1 cellular context compared by ENCODE assay signal in the genomic region with DNA sequence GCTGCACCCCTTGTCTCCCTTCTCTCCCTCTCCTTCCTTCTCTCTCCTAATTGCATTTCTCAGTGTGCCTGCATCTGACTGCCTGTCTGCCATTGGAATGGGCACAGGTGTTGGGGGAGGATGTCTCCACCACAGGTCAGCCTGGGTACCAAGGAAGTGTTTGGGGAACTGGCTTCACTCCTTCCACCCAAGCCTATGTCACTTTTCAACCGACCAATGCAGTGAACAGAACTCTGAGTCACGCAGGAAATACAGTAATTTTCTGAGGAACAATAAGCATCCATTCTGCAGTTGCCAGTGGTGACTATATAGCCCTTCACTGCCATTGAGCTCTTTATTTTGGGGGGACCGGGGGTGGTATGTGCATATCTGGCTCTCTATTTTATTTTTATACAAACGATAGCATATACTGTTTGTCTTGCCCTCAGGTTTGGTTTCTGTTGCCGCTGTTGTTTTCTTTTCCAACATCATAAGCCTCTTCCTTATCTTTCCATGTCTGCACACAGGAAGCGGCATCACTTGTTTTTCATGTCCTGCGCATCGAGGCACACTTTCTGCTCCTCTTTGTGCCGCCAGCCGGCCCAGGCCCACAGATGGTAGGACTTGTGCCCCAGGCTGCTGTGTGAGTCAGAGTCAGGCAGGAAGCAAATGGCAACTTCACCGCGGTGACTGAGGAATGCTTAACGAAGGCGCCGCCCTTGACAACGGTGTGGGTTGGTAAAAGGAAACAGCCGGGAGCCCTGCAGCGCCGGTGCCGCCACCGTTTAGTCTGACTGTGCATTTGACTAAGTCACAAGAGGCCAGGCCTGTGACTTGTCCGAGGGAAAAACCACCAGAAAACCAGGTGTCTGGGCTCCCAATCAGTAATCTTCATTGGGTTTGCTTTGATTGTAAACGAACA.
TF ChIP-seq lines count a peak whose summit lies in the region.

No MANE protein-coding gene starts in this region.

TF ChIP-seq in K562, 482 proteins besides CTCF, POLR2A, EP300 and RAD21 (continues in another document):
- TF ChIP-seq ZNF133 (CRISPR knock-in tag; IDR thresholded peaks at IDR 0.05) (no peak), RHOXF2B (CRISPR knock-in tag; conservative IDR thresholded peaks at IDR 0.05) (peak; percentile 41; the same call in 1 of the 2 replicates), ATF7 (IDR thresholded peaks at IDR 0.05) (peak; percentile 64), CXXC5 (CRISPR knock-in tag; IDR thresholded peaks at IDR 0.05) (peak; percentile 87), DPF2 (IDR thresholded peaks at IDR 0.05) (peak; percentile 91), NFE2 (IDR thresholded peaks at IDR 0.05; ENCODE audit: low read depth) (0 out of 2 replicates have a peak, but pooled peaks have one; percentile 58), STAT5A (IDR thresholded peaks at IDR 0.05; ENCODE audit: borderline replicate concordance, low read length) (no peak), TRIM28 (IDR thresholded peaks at IDR 0.05) (peak; percentile 44; the same call in 1 of the 2 replicates), ZNF589 (CRISPR knock-in tag; IDR thresholded peaks at IDR 0.05; ENCODE audit: low read depth) (peak; percentile 98), RFX5 (IDR thresholded peaks at IDR 0.05; ENCODE audit: low read depth, low read length) (no peak), RFX1 (IDR thresholded peaks at IDR 0.05) (peak; percentile 76), ATF1 (CRISPR knock-in tag; IDR thresholded peaks at IDR 0.05) (no peak), ATF1 (tag; IDR thresholded peaks at IDR 0.05) (peak; percentile 52), SRF (CRISPR knock-in tag; IDR thresholded peaks at IDR 0.05) (peak in 1 of 2 experiments; percentile 72; a peak in 1 of 4 replicates), NFIC (IDR thresholded peaks at IDR 0.05) (peak; percentile 13; the same call in 1 of the 2 replicates), C11orf30 (IDR thresholded peaks at IDR 0.05; ENCODE audit: low read depth) (peak; percentile 3; the same call in 1 of the 2 replicates), MYNN (IDR thresholded peaks at IDR 0.05) (peak; percentile 82; the same call in 1 of the 2 replicates), MYNN (CRISPR knock-in tag; IDR thresholded peaks at IDR 0.05) (no peak), KDM5B (IDR thresholded peaks at IDR 0.05; ENCODE audit: insufficient replicate concordance, low read depth, low read length) (peak; percentile 67), CBX3 (IDR thresholded peaks at IDR 0.05; ENCODE audit: borderline replicate concordance in 1 of 2, low read length in 2 of 2) (peak in 1 of 2 experiments; percentile 19; a peak in 1 of 3 replicates), ZNF79 (CRISPR knock-in tag; IDR thresholded peaks at IDR 0.05; ENCODE audit: low read depth) (0 out of 2 replicates have a peak, but pooled peaks have one; percentile 41), ZNF445 (CRISPR knock-in tag; IDR thresholded peaks at IDR 0.05; ENCODE audit: low read depth) (0 out of 2 replicates have a peak, but pooled peaks have one; percentile 18), ERF (CRISPR knock-in tag; IDR thresholded peaks at IDR 0.05) (peak; percentile 77; the same call in 1 of the 2 replicates), PTTG1 (tag; IDR thresholded peaks at IDR 0.05; ENCODE audit: low read depth) (no peak)
- TF ChIP-seq, protein P1, sequence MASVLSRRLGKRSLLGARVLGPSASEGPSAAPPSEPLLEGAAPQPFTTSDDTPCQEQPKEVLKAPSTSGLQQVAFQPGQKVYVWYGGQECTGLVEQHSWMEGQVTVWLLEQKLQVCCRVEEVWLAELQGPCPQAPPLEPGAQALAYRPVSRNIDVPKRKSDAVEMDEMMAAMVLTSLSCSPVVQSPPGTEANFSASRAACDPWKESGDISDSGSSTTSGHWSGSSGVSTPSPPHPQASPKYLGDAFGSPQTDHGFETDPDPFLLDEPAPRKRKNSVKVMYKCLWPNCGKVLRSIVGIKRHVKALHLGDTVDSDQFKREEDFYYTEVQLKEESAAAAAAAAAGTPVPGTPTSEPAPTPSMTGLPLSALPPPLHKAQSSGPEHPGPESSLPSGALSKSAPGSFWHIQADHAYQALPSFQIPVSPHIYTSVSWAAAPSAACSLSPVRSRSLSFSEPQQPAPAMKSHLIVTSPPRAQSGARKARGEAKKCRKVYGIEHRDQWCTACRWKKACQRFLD (CRISPR knock-in tag; IDR thresholded peaks at IDR 0.05): peak; percentile 97
- TF ChIP-seq, protein P2, sequence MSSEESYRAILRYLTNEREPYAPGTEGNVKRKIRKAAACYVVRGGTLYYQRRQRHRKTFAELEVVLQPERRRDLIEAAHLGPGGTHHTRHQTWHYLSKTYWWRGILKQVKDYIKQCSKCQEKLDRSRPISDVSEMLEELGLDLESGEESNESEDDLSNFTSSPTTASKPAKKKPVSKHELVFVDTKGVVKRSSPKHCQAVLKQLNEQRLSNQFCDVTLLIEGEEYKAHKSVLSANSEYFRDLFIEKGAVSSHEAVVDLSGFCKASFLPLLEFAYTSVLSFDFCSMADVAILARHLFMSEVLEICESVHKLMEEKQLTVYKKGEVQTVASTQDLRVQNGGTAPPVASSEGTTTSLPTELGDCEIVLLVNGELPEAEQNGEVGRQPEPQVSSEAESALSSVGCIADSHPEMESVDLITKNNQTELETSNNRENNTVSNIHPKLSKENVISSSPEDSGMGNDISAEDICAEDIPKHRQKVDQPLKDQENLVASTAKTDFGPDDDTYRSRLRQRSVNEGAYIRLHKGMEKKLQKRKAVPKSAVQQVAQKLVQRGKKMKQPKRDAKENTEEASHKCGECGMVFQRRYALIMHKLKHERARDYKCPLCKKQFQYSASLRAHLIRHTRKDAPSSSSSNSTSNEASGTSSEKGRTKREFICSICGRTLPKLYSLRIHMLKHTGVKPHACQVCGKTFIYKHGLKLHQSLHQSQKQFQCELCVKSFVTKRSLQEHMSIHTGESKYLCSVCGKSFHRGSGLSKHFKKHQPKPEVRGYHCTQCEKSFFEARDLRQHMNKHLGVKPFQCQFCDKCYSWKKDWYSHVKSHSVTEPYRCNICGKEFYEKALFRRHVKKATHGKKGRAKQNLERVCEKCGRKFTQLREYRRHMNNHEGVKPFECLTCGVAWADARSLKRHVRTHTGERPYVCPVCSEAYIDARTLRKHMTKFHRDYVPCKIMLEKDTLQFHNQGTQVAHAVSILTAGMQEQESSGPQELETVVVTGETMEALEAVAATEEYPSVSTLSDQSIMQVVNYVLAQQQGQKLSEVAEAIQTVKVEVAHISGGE (CRISPR knock-in tag; IDR thresholded peaks at IDR 0.05): peak in 1 of 3 experiments; percentile 68; a peak in 1 of 6 replicates
- TF ChIP-seq, protein P3, sequence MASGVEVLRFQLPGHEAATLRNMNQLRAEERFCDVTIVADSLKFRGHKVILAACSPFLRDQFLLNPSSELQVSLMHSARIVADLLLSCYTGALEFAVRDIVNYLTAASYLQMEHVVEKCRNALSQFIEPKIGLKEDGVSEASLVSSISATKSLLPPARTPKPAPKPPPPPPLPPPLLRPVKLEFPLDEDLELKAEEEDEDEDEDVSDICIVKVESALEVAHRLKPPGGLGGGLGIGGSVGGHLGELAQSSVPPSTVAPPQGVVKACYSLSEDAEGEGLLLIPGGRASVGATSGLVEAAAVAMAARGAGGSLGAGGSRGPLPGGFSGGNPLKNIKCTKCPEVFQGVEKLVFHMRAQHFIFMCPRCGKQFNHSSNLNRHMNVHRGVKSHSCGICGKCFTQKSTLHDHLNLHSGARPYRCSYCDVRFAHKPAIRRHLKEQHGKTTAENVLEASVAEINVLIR (CRISPR knock-in tag; IDR thresholded peaks at IDR 0.05): peak; percentile 53; the same call in 1 of the 2 replicates
- TF ChIP-seq, protein P4, sequence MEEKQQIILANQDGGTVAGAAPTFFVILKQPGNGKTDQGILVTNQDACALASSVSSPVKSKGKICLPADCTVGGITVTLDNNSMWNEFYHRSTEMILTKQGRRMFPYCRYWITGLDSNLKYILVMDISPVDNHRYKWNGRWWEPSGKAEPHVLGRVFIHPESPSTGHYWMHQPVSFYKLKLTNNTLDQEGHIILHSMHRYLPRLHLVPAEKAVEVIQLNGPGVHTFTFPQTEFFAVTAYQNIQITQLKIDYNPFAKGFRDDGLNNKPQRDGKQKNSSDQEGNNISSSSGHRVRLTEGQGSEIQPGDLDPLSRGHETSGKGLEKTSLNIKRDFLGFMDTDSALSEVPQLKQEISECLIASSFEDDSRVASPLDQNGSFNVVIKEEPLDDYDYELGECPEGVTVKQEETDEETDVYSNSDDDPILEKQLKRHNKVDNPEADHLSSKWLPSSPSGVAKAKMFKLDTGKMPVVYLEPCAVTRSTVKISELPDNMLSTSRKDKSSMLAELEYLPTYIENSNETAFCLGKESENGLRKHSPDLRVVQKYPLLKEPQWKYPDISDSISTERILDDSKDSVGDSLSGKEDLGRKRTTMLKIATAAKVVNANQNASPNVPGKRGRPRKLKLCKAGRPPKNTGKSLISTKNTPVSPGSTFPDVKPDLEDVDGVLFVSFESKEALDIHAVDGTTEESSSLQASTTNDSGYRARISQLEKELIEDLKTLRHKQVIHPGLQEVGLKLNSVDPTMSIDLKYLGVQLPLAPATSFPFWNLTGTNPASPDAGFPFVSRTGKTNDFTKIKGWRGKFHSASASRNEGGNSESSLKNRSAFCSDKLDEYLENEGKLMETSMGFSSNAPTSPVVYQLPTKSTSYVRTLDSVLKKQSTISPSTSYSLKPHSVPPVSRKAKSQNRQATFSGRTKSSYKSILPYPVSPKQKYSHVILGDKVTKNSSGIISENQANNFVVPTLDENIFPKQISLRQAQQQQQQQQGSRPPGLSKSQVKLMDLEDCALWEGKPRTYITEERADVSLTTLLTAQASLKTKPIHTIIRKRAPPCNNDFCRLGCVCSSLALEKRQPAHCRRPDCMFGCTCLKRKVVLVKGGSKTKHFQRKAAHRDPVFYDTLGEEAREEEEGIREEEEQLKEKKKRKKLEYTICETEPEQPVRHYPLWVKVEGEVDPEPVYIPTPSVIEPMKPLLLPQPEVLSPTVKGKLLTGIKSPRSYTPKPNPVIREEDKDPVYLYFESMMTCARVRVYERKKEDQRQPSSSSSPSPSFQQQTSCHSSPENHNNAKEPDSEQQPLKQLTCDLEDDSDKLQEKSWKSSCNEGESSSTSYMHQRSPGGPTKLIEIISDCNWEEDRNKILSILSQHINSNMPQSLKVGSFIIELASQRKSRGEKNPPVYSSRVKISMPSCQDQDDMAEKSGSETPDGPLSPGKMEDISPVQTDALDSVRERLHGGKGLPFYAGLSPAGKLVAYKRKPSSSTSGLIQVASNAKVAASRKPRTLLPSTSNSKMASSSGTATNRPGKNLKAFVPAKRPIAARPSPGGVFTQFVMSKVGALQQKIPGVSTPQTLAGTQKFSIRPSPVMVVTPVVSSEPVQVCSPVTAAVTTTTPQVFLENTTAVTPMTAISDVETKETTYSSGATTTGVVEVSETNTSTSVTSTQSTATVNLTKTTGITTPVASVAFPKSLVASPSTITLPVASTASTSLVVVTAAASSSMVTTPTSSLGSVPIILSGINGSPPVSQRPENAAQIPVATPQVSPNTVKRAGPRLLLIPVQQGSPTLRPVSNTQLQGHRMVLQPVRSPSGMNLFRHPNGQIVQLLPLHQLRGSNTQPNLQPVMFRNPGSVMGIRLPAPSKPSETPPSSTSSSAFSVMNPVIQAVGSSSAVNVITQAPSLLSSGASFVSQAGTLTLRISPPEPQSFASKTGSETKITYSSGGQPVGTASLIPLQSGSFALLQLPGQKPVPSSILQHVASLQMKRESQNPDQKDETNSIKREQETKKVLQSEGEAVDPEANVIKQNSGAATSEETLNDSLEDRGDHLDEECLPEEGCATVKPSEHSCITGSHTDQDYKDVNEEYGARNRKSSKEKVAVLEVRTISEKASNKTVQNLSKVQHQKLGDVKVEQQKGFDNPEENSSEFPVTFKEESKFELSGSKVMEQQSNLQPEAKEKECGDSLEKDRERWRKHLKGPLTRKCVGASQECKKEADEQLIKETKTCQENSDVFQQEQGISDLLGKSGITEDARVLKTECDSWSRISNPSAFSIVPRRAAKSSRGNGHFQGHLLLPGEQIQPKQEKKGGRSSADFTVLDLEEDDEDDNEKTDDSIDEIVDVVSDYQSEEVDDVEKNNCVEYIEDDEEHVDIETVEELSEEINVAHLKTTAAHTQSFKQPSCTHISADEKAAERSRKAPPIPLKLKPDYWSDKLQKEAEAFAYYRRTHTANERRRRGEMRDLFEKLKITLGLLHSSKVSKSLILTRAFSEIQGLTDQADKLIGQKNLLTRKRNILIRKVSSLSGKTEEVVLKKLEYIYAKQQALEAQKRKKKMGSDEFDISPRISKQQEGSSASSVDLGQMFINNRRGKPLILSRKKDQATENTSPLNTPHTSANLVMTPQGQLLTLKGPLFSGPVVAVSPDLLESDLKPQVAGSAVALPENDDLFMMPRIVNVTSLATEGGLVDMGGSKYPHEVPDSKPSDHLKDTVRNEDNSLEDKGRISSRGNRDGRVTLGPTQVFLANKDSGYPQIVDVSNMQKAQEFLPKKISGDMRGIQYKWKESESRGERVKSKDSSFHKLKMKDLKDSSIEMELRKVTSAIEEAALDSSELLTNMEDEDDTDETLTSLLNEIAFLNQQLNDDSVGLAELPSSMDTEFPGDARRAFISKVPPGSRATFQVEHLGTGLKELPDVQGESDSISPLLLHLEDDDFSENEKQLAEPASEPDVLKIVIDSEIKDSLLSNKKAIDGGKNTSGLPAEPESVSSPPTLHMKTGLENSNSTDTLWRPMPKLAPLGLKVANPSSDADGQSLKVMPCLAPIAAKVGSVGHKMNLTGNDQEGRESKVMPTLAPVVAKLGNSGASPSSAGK (IDR thresholded peaks at IDR 0.05): peak; percentile 79
- TF ChIP-seq, protein P5, sequence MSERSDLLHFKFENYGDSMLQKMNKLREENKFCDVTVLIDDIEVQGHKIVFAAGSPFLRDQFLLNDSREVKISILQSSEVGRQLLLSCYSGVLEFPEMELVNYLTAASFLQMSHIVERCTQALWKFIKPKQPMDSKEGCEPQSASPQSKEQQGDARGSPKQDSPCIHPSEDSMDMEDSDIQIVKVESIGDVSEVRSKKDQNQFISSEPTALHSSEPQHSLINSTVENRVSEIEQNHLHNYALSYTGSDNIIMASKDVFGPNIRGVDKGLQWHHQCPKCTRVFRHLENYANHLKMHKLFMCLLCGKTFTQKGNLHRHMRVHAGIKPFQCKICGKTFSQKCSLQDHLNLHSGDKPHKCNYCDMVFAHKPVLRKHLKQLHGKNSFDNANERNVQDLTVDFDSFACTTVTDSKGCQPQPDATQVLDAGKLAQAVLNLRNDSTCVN (CRISPR knock-in tag; IDR thresholded peaks at IDR 0.05): no peak
- TF ChIP-seq, protein P6, sequence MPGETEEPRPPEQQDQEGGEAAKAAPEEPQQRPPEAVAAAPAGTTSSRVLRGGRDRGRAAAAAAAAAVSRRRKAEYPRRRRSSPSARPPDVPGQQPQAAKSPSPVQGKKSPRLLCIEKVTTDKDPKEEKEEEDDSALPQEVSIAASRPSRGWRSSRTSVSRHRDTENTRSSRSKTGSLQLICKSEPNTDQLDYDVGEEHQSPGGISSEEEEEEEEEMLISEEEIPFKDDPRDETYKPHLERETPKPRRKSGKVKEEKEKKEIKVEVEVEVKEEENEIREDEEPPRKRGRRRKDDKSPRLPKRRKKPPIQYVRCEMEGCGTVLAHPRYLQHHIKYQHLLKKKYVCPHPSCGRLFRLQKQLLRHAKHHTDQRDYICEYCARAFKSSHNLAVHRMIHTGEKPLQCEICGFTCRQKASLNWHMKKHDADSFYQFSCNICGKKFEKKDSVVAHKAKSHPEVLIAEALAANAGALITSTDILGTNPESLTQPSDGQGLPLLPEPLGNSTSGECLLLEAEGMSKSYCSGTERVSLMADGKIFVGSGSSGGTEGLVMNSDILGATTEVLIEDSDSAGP (CRISPR knock-in tag; IDR thresholded peaks at IDR 0.05): no peak
- TF ChIP-seq, protein P7, sequence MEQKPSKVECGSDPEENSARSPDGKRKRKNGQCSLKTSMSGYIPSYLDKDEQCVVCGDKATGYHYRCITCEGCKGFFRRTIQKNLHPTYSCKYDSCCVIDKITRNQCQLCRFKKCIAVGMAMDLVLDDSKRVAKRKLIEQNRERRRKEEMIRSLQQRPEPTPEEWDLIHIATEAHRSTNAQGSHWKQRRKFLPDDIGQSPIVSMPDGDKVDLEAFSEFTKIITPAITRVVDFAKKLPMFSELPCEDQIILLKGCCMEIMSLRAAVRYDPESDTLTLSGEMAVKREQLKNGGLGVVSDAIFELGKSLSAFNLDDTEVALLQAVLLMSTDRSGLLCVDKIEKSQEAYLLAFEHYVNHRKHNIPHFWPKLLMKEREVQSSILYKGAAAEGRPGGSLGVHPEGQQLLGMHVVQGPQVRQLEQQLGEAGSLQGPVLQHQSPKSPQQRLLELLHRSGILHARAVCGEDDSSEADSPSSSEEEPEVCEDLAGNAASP (IDR thresholded peaks at IDR 0.05): no peak
